ENCODE assay signal across 1 cellular context in the genomic region with DNA sequence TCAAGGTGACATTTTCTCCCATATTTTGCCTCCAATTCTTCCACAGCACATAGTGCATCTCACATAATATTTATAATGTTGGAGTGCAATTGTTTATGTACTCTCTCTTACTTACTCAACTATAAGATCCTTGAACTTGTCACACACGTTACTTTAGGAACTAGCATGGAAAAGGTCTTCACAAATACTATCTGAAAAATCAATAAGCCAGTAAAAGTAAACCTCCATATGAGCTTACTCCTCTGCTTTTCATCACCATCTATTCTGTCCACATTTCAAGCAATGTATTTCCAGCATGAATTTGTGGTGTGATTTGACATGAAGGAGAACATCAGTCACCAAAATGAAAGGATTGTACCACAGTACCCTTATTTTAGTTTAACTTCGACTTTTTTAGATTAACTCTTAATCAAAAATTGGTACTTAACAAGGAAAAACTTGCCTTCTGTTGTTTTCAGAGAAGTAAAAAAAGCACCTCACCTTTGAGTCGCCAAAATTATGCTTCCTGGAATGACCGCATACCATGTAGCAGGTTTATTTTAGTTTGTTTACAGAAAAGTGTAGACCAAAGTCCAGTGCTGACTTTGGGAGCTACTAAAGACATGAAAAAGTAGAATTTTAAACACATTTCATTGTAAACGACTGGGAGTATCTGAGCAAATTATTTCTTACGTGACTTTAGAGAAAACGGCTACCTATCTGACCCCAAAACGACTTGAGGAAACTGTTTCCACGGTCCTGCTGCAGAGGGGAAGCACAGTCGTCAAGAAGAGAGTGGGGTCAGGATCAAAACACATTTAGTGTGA.
TF ChIP-seq lines count a peak whose summit lies in the region.

SLC22A9 (plus strand) TSS at position 621 of the 806 bp plus-strand sequence. CDS start 272 bp downstream, outside the sequence.

TF ChIP-seq in HepG2, 621 proteins besides CTCF, POLR2A, EP300 and RAD21 (continued from another document):
- TF ChIP-seq SIN3A (IDR thresholded peaks at IDR 0.05; ENCODE audit: borderline replicate concordance, low read depth, low read length) (0 out of 2 replicates have a peak, but pooled peaks have one; percentile 51), NPAS2 (CRISPR knock-in tag; IDR thresholded peaks at IDR 0.05; ENCODE audit: borderline replicate concordance) (no peak), GTF2F1 (IDR thresholded peaks at IDR 0.05; ENCODE audit: low read length) (0 out of 2 replicates have a peak, but pooled peaks have one; percentile 33), PAXIP1 (CRISPR knock-in tag; conservative IDR thresholded peaks at IDR 0.05) (peak; percentile 97), POLR2AphosphoS2 (IDR thresholded peaks at IDR 0.05; ENCODE audit: low read depth, low read length) (no peak), BORCS8-MEF2B (CRISPR knock-in tag; IDR thresholded peaks at IDR 0.05) (no peak), RNF2 (conservative IDR thresholded peaks at IDR 0.05; ENCODE audit: low read depth) (no peak), ZNF468 (CRISPR knock-in tag; IDR thresholded peaks at IDR 0.05) (no peak), ZBTB8A (CRISPR knock-in tag; IDR thresholded peaks at IDR 0.05; ENCODE audit: borderline replicate concordance, low read depth) (no peak), ZFP1 (CRISPR knock-in tag; IDR thresholded peaks at IDR 0.05) (peak; percentile 83; the same call in 1 of the 2 replicates), SMAD3 (CRISPR knock-in tag; IDR thresholded peaks at IDR 0.05) (0 out of 2 replicates have a peak, but pooled peaks have one; percentile 40), FIP1L1 (IDR thresholded peaks at IDR 0.05; ENCODE audit: borderline replicate concordance, insufficient read depth, low read depth, low read length) (no peak)
